In genomic region chr17:76909971-76910760, GRCh38 we compare ENCODE assay signal across 8 cellular contexts. TPM values are rescaled to one million over a fixed set of nuclear protein-coding genes. Genes with fewer than 3 reads are reported as not detected.
DNase-seq lines count a peak whose midpoint lies in the region; ATAC-seq and TF ChIP-seq lines count a peak whose summit lies in the region.

No MANE protein-coding gene starts in this region.

- DNase-seq in ELR (ENCODE audit: low read depth) (peak; percentile 44), NT2/D1 (ENCODE audit: low read depth, low spot score) (peak; percentile 49), body of pancreas (peak; percentile 31 to 58 (median 44)), lower lobe of right lung (peak; percentile 68), glutamatergic neuron (no peak), NCI-H187 treated with DMSO at 0.1 percent for 48 hours (lab: John Stamatoyannopoulos, UW) (no peak)

- TF ChIP-seq CTCF in body of pancreas (IDR thresholded peaks at IDR 0.05) (no peak), lower lobe of right lung (IDR thresholded peaks at IDR 0.05) (no peak), glutamatergic neuron (IDR thresholded peaks at IDR 0.05; ENCODE audit: partially characterized antibody, unreplicated experiment) (no peak)

- peaks cover 5% of the 10 kb centered on the region for H3K36me3 Mint-ChIP-seq in glutamatergic neuron (ENCODE audit: unreplicated experiment)

- no peak overlapping the region for H3K27ac Mint-ChIP-seq in glutamatergic neuron (ENCODE audit: unreplicated experiment)

- H3K36me3 ChIP-seq in NT2/D1 (ENCODE audit: insufficient read depth, insufficient read length, low read length) = peaks cover 25% of the 10 kb centered on the region
- no peaks in the 10 kb centered on the region for H3K36me3 ChIP-seq in body of pancreas (replicated peaks in 1 of 2; ENCODE audit: insufficient read depth in 1 of 2, low read depth in 2 of 2)
- no peaks in the 10 kb centered on the region for H3K36me3 ChIP-seq in lower lobe of right lung

- H3K4me3 ChIP-seq in NT2/D1 (ENCODE audit: insufficient read length, low read depth) (no peak overlapping the region), body of pancreas (no peak overlapping the region), lower lobe of right lung (no peak overlapping the region)

- H3K4me3 Mint-ChIP-seq in glutamatergic neuron (ENCODE audit: unreplicated experiment) = no peak overlapping the region

- peaks cover 26% of the 10 kb centered on the region for H3K4me1 Mint-ChIP-seq in glutamatergic neuron (ENCODE audit: low read depth, unreplicated experiment)

- intact Hi-C loops in body of pancreas (cut with DNase I) (no loop called here), lower lobe of right lung (cut with DNase I) (no loop called here)

- H3K9me3 ChIP-seq in NT2/D1 (ENCODE audit: insufficient read depth, low read length) = no peaks in the 10 kb centered on the region
- H3K9me3 ChIP-seq in body of pancreas = no peaks in the 10 kb centered on the region
- H3K9me3 ChIP-seq in lower lobe of right lung = no peaks in the 10 kb centered on the region

- TF ChIP-seq POLR2A in body of pancreas (IDR thresholded peaks at IDR 0.05) = no peak

- H3K9me3 Mint-ChIP-seq in glutamatergic neuron (ENCODE audit: unreplicated experiment) = peaks cover 6% of the 10 kb centered on the region

- no peak overlapping the region for H3K27ac ChIP-seq in body of pancreas
- H3K27ac ChIP-seq in lower lobe of right lung = no peak overlapping the region

- peaks cover 6% of the 10 kb centered on the region for H3K4me1 ChIP-seq in NT2/D1 (ENCODE audit: insufficient read depth, insufficient read length)
- H3K4me1 ChIP-seq in body of pancreas = no peaks in the 10 kb centered on the region
- H3K4me1 ChIP-seq in lower lobe of right lung = no peaks in the 10 kb centered on the region

- 23 to 24% methylated on average over 8 to 13 of the region's 13 CpGs for WGBS in body of pancreas, 2 donors

- H3K9ac ChIP-seq in NT2/D1 (ENCODE audit: insufficient read length, low read depth) = no peak overlapping the region

- H3K27me3 ChIP-seq in NT2/D1 (ENCODE audit: insufficient read depth, insufficient read length) (no peaks in the 10 kb centered on the region), body of pancreas (no peaks in the 10 kb centered on the region), lower lobe of right lung (ENCODE audit: low read depth) (peaks cover 9% of the 10 kb centered on the region)

- no peaks in the 10 kb centered on the region for H3K27me3 Mint-ChIP-seq in glutamatergic neuron (ENCODE audit: unreplicated experiment)

- ATAC-seq in body of pancreas (no peak), lower lobe of right lung (peak; percentile 51 to 56), GM18907 (IDR thresholded peaks at IDR 0.05; ENCODE audit: unreplicated experiment) (no peak), HG02759 (IDR thresholded peaks at IDR 0.05; ENCODE audit: unreplicated experiment) (no peak)

RNA-seq across cellular contexts. Expression of gene MGAT5B, which starts 42.0 kb away (rescaled TPM):
- total RNA-seq in body of pancreas = 1 to 10 TPM in 1 of 2 donors, not detected in 1; 3.6 TPM
- 1.3 TPM for total RNA-seq in lower lobe of right lung
- 22.9 TPM for total RNA-seq in glutamatergic neuron (ENCODE audit: unreplicated experiment)

Comparison
In these comparisons a context has a peak if more than half of its experiments do, and no peak if none do; other contexts are left out.
1. DNase-seq: peak in ELR (single experiment), NT2/D1 (single experiment), body of pancreas (4 of 4) and lower lobe of right lung (single experiment); none in glutamatergic neuron (single experiment) and NCI-H187 treated with DMSO at 0.1 percent for 48 hours (single experiment).
2. ATAC-seq: peak in lower lobe of right lung (2 of 2); none in body of pancreas (single experiment), GM18907 (single experiment) and HG02759 (single experiment).